Comparison of ENCODE assay signal across 9 cellular contexts in the genomic region with DNA sequence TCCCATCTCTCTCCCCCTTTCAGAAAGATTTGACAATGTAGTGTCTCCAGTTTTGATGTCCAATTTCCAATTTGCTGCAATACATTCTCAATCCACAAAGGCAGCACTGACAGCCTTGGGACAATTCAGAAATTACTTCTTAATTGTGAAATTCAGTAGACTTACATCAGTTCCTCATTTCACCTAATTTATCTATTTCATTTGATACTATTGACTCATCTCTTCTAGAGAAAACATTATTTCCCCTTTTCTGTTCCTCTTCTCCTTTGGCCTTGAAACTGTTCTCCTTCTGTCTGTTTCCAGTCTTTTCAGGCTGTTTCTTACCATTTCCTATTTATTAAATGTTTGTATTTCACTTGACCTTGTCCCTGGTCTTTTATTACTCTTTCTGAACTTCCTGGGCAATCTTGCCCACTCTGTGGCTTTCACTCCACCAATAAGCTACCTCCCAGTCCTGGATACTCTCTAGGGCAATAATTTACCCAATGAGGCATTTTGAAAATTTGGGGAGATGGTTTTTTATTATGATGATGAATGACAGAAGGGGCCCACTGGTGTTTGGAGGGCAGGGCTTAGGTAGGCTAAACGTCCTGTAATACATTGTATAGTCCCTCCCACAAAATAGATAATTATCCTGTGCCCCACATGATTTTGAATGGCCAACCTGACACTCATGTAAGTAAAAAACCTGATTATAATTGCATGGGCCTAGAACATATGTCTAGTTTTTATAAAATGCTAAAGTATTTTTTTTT.
A peak's percentile ranks its signal among the peaks of the same experiment; 100 is the strongest.
DNase-seq lines count a peak whose midpoint lies in the region; ATAC-seq and TF ChIP-seq lines count a peak whose summit lies in the region.
"Had no signal": no experiment of that assay in that cellular context is flagged by ENCODE, and none has a peak within 500 bp of the region (broad histone marks: within the 10 kb centered on the region; RNA-seq: fewer than 3 reads in every experiment).

No MANE protein-coding gene starts in this region.

- POLR2A ChIA-PET in activated B cell treated with CpG ODN at 0.5 μM for 24 hours (lab: Charles Lee), result interaction anchor here (0.7 kb wide), 1 partner anchor 52 kb away, joined by 4 read pairs; no protein-coding TSS in a partner anchor

- DNase-seq in activated B cell treated with CpG ODN at 0.5 μM for 24 hours, result no peak
- no peak for DNase-seq in NCI-H1048 (lab: John Stamatoyannopoulos, UW)
- no peak for DNase-seq in kidney glomerular epithelial cell (lab: John Stamatoyannopoulos, UW)
- DNase-seq in dedifferentiated amniotic fluid mesenchymal stem cell (ENCODE audit: extremely low spot score), result no peak
- no peak for DNase-seq in DMS114 treated with DMSO at 0.1 percent for 48 hours (lab: John Stamatoyannopoulos, UW; ENCODE audit: unreplicated experiment)
- DNase-seq: DND-41 had no signal

- peak overlapping the region; percentile 84 for H3K27ac Mint-ChIP-seq in activated B cell treated with CpG ODN at 0.5 μM for 24 hours

- peaks cover 27% of the 10 kb centered on the region for H3K4me1 Mint-ChIP-seq in activated B cell treated with CpG ODN at 0.5 μM for 24 hours

- H3K9me3 Mint-ChIP-seq in activated B cell treated with CpG ODN at 0.5 μM for 24 hours, result no peaks in the 10 kb centered on the region

- TF ChIP-seq CTCF in activated B cell treated with CpG ODN at 0.5 μM for 24 hours (IDR thresholded peaks at IDR 0.05), result no peak

- peak; percentile 95 for ATAC-seq in GM18499 (IDR thresholded peaks at IDR 0.05; ENCODE audit: insufficient read depth, unreplicated experiment)
- peak; percentile 91 for ATAC-seq in GM21447 (IDR thresholded peaks at IDR 0.05; ENCODE audit: unreplicated experiment)
- peak; percentile 76 for ATAC-seq in HG03280 (IDR thresholded peaks at IDR 0.05; ENCODE audit: unreplicated experiment)
- ATAC-seq in activated B cell treated with CpG ODN at 0.5 μM for 24 hours (ENCODE audit: low read depth), result peak; percentile 90

- CTCF ChIA-PET in activated B cell treated with CpG ODN at 0.5 μM for 24 hours (lab: Charles Lee), result no interaction called here

- H3K36me3 Mint-ChIP-seq in activated B cell treated with CpG ODN at 0.5 μM for 24 hours (ENCODE audit: low read depth), result no peaks in the 10 kb centered on the region

- peak overlapping the region; percentile 59 for H3K4me3 Mint-ChIP-seq in activated B cell treated with CpG ODN at 0.5 μM for 24 hours

- H3K27me3 Mint-ChIP-seq in activated B cell treated with CpG ODN at 0.5 μM for 24 hours, result no peaks in the 10 kb centered on the region

- intact Hi-C loops in activated B cell treated with CpG ODN at 0.5 μM for 24 hours (cut with micrococcal nuclease), result loop anchor here (1.0 to 10.0 kb wide), 7 partner anchors 40 to 877 kb away; a partner anchor contains a TSS
